27 cellular contexts compared by ENCODE assay signal in genomic region chr3:139317660-139318430, GRCh38. TPM values are rescaled to one million over a fixed set of nuclear protein-coding genes. Genes with fewer than 3 reads are reported as not detected.
DNase-seq lines count a peak whose midpoint lies in the region; ATAC-seq, FAIRE-seq and TF ChIP-seq lines count a peak whose summit lies in the region.
"Had no signal": no experiment of that assay in that cellular context is flagged by ENCODE, and none has a peak within 500 bp of the region (broad histone marks: within the 10 kb centered on the region; RNA-seq: fewer than 3 reads in every experiment).

No MANE protein-coding gene starts in this region.

- 76% methylated on average over 3 of the region's 8 CpGs for WGBS in K562 (ENCODE audit: insufficient coverage, low coverage, missing lambda C conversion rate)
- WGBS in HepG2 (ENCODE audit: low lambda C conversion rate) = 0% methylated on average over 1 of the region's 8 CpGs

- H3K36me3 ChIP-seq in K562 (ENCODE audit: control insufficient read depth, insufficient read depth, low read length) (no peaks in the 10 kb centered on the region), HepG2 (replicated peaks in 1 of 2; ENCODE audit: control insufficient read depth in 1 of 2, insufficient read depth in 2 of 2, low read length in 2 of 2) (no peaks in the 10 kb centered on the region), uterus (no peaks in the 10 kb centered on the region)
- H3K36me3 ChIP-seq: cardiac muscle cell, heart left ventricle, spleen, WERI-Rb-1 had no signal

- CTCF ChIA-PET in K562 (lab: Yijun Ruan, JAX; ENCODE audit: low intra/inter-chr PET ratio) (no interaction called here), HepG2 (lab: Yijun Ruan, JAX; ENCODE audit: low intra/inter-chr PET ratio, low total read pairs) (no interaction called here)

- H3K36me3 Mint-ChIP-seq in natural killer cell treated with Interleukin-12 subunit alpha and Interleukin-12 subunit beta and Interleukin-15 and Interleukin-18, amount 100 ng/mL, for 72 hours = no peaks in the 10 kb centered on the region
- H3K36me3 Mint-ChIP-seq in natural killer cell = no peaks in the 10 kb centered on the region
- H3K36me3 Mint-ChIP-seq: memory B cell; stimulated activated memory B cell treated with anti-CD40 and anti-IgM and Interleukin-4, amounts not matched to agents 10 μg/mL and 1 μg/mL and 100 μg/mL, for 72 hours had no signal

- TF ChIP-seq CTCF in natural killer cell (IDR thresholded peaks at IDR 0.05) (no peak), K562 (IDR thresholded peaks at IDR 0.05 in 2 of 3, conservative IDR thresholded peaks at IDR 0.05 in 1 of 3; ENCODE audit: insufficient read depth in 2 of 3, low read depth in 1 of 3, low read length in 3 of 3) (no peak), HepG2 (CRISPR knock-in tag; IDR thresholded peaks at IDR 0.05) (no peak), coronary artery (IDR thresholded peaks at IDR 0.05) (no peak), uterus (IDR thresholded peaks at IDR 0.05) (no peak)

- no peak overlapping the region for H3K27ac Mint-ChIP-seq in natural killer cell treated with Interleukin-12 subunit alpha and Interleukin-12 subunit beta and Interleukin-15 and Interleukin-18, amount 100 ng/mL, for 72 hours
- no peak overlapping the region for H3K27ac Mint-ChIP-seq in natural killer cell
- H3K27ac Mint-ChIP-seq: activated T-helper 1 cell treated with anti-CD3 and anti-CD28 coated beads, Interleukin-12 subunit alpha, Interleukin-12 subunit beta, Interleukin-2, Interleukin-4 antibody, amounts not matched to agents 30 ng/mL and 10 ng/mL and 1 ng/mL, durations not matched to agents 14 hours and 24 hours and 36 hours; B cell; memory B cell; stimulated activated memory B cell treated with anti-CD40 and anti-IgM and Interleukin-4, amounts not matched to agents 10 μg/mL and 1 μg/mL and 100 μg/mL, for 72 hours had no signal

- H3K27me3 ChIP-seq in K562 (ENCODE audit: control insufficient read depth in 2 of 2, insufficient read depth in 2 of 2, low read length in 2 of 2) (no peaks in the 10 kb centered on the region), HepG2 (ENCODE audit: control insufficient read depth in 1 of 2, insufficient read depth in 2 of 2, low read length in 2 of 2) (no peaks in the 10 kb centered on the region; a peak in 1 of 5 replicates), uterus (no peaks in the 10 kb centered on the region)

- intact Hi-C loops in natural killer cell (cut with micrococcal nuclease) = no loop called here
- intact Hi-C loops in K562 (cut with micrococcal nuclease) = no loop called here
- intact Hi-C loops in HepG2 (cut with micrococcal nuclease; ENCODE audit: unreplicated experiment) = no loop called here
- intact Hi-C loops in uterus (cut with DNase I; ENCODE audit: low total_unique reads) = no loop called here

- H3K4me3 Mint-ChIP-seq in natural killer cell treated with Interleukin-12 subunit alpha and Interleukin-12 subunit beta and Interleukin-15 and Interleukin-18, amount 100 ng/mL, for 72 hours = no peak overlapping the region
- no peak overlapping the region for H3K4me3 Mint-ChIP-seq in natural killer cell
- H3K4me3 Mint-ChIP-seq: activated T-helper 1 cell treated with anti-CD3 and anti-CD28 coated beads, Interleukin-12 subunit alpha, Interleukin-12 subunit beta, Interleukin-2, Interleukin-4 antibody, amounts not matched to agents 30 ng/mL and 10 ng/mL and 1 ng/mL, durations not matched to agents 14 hours and 24 hours and 36 hours; B cell; memory B cell; stimulated activated memory B cell treated with anti-CD40 and anti-IgM and Interleukin-4, amounts not matched to agents 10 μg/mL and 1 μg/mL and 100 μg/mL, for 72 hours had no signal

- no peak overlapping the region for H3K4me3 ChIP-seq in K562
- no peak overlapping the region for H3K4me3 ChIP-seq in HepG2 (replicated peaks in 1 of 3; ENCODE audit: insufficient read depth in 1 of 3, low read depth in 2 of 3, low read length in 3 of 3)
- H3K4me3 ChIP-seq in coronary artery = no peak overlapping the region
- H3K4me3 ChIP-seq in uterus = no peak overlapping the region
- H3K4me3 ChIP-seq: cardiac muscle cell, GM12878, heart left ventricle, spleen had no signal

- no peaks in the 10 kb centered on the region for H3K9me1 ChIP-seq in K562 (ENCODE audit: control insufficient read depth, insufficient read depth, low read length)

- TF ChIP-seq RAD21 in K562 (CRISPR knock-in tag; conservative IDR thresholded peaks at IDR 0.05 in 1 of 2, IDR thresholded peaks at IDR 0.05 in 1 of 2) = no peak
- no peak for TF ChIP-seq RAD21 in HepG2 (CRISPR knock-in tag; IDR thresholded peaks at IDR 0.05)

- peak; percentile 32 for DNase-seq in natural killer cell treated with Interleukin-12 subunit alpha and Interleukin-12 subunit beta and Interleukin-15 and Interleukin-18, amount 100 ng/mL, for 72 hours (ENCODE audit: low spot score)
- DNase-seq in natural killer cell = no peak
- DNase-seq in K562 (ENCODE audit: extremely low read depth in 1 of 4, low spot score in 3 of 4) = peak; percentile 67 to 76 (median 69)
- no peak for DNase-seq in HepG2 (ENCODE audit: low spot score)
- no peak for DNase-seq in coronary artery (ENCODE audit: low spot score)
- DNase-seq in uterus = no peak
- DNase-seq: activated naive CD4-positive, alpha-beta T cell treated with anti-CD3 and anti-CD28 coated beads, Interleukin-2, amount 50 U/mL, for 16 hours; heart left ventricle; left cardiac atrium; MM.1S; NCI-H2171 treated with DMSO at 0.1 percent for 48 hours; NCI-H524 treated with DMSO at 0.1 percent for 48 hours; occipital lobe; RPMI8226; spleen; stimulated activated CD4-positive, alpha-beta T cell treated with anti-CD3 and anti-CD28 coated beads, Interleukin-4, amount 100 ng/mL, for 1 hour; T-helper 9 cell; WERI-Rb-1 had no signal

- H3K79me2 ChIP-seq in K562 (ENCODE audit: control insufficient read depth, insufficient read depth, low read length) (no peaks in the 10 kb centered on the region), HepG2 (ENCODE audit: insufficient read depth, low read length) (no peaks in the 10 kb centered on the region)

- FAIRE-seq in K562 (lab: Jason Lieb, UNC) (peak; percentile 81), HepG2 (lab: Jason Lieb, UNC) (no peak)
- FAIRE-seq: endometrium, GM12878 had no signal

- peaks cover 38 to 56% of the 10 kb centered on the region in 2 experiments for H3K4me1 ChIP-seq in K562 (replicated peaks in 1 of 2; ENCODE audit: control insufficient read depth in 2 of 2, insufficient read depth in 2 of 2, low read length in 2 of 2)
- no peaks in the 10 kb centered on the region for H3K4me1 ChIP-seq in HepG2 (ENCODE audit: insufficient read depth, low read length)
- no peaks in the 10 kb centered on the region for H3K4me1 ChIP-seq in uterus
- H3K4me1 ChIP-seq: spleen had no signal

- H3K9ac ChIP-seq in K562 (ENCODE audit: insufficient read depth in 1 of 2, low read depth in 2 of 2, low read length in 2 of 2) (peak overlapping the region in 1 of 2 experiments; percentile 72; a peak in 2 of 4 replicates), HepG2 (ENCODE audit: insufficient read depth, low read depth, low read length) (no peak overlapping the region)

- no peak for TF ChIP-seq POLR2A in K562 (conservative IDR thresholded peaks at IDR 0.05)
- TF ChIP-seq POLR2A in HepG2 (IDR thresholded peaks at IDR 0.05; ENCODE audit: insufficient read depth in 1 of 2, low read depth in 2 of 2, low read length in 2 of 2) = no peak
- TF ChIP-seq POLR2A in uterus (IDR thresholded peaks at IDR 0.05) = no peak

- H2AFZ ChIP-seq in K562 (ENCODE audit: low read depth, low read length) (peak overlapping the region; percentile 11; the same call in 1 of the 2 replicates), HepG2 (ENCODE audit: low read length) (no peak overlapping the region)

- POLR2A ChIA-PET in K562 (lab: Yijun Ruan, JAX) = interaction anchor here (0.9 to 1.4 kb wide), 3 partner anchors 11 to 19 kb away, joined by 3 to 5 read pairs (median 4); no protein-coding TSS in a partner anchor
- POLR2A ChIA-PET in HepG2 (lab: Yijun Ruan, JAX) = no interaction called here

- peaks cover 30 to 36% of the 10 kb centered on the region in 2 donors for H3K27me3 Mint-ChIP-seq in natural killer cell treated with Interleukin-12 subunit alpha and Interleukin-12 subunit beta and Interleukin-15 and Interleukin-18, amount 100 ng/mL, for 72 hours
- H3K27me3 Mint-ChIP-seq in natural killer cell (ENCODE audit: low read depth in 2 of 2) = peaks cover 25 to 32% of the 10 kb centered on the region in 2 donors

- ATAC-seq in natural killer cell treated with Interleukin-12 subunit alpha and Interleukin-12 subunit beta and Interleukin-15 and Interleukin-18, amount 100 ng/mL, for 72 hours = no peak
- ATAC-seq in natural killer cell (no peak), K562 (peak; percentile 66), HepG2 (no peak), GM21717 (IDR thresholded peaks at IDR 0.05; ENCODE audit: unreplicated experiment) (no peak), HG02610 (IDR thresholded peaks at IDR 0.05; ENCODE audit: unreplicated experiment) (no peak)
- ATAC-seq: GM12878; left cardiac atrium; stimulated activated memory B cell treated with anti-CD40 and anti-IgM and Interleukin-4, amounts not matched to agents 10 μg/mL and 1 μg/mL and 100 μg/mL, for 72 hours had no signal

- no peak overlapping the region; the same call in 1 of the 2 replicates for H3K4me2 ChIP-seq in K562 (ENCODE audit: insufficient read depth, low read length)
- H3K4me2 ChIP-seq in HepG2 (ENCODE audit: low read depth, low read length) = no peak overlapping the region

- no peaks in the 10 kb centered on the region for H3K4me1 Mint-ChIP-seq in natural killer cell treated with Interleukin-12 subunit alpha and Interleukin-12 subunit beta and Interleukin-15 and Interleukin-18, amount 100 ng/mL, for 72 hours (ENCODE audit: low read depth in 2 of 2)
- no peaks in the 10 kb centered on the region for H3K4me1 Mint-ChIP-seq in natural killer cell
- H3K4me1 Mint-ChIP-seq: B cell; stimulated activated memory B cell treated with anti-CD40 and anti-IgM and Interleukin-4, amounts not matched to agents 10 μg/mL and 1 μg/mL and 100 μg/mL, for 72 hours had no signal

- in situ Hi-C loops in K562 (cut with MboI) = no loop called here
- in situ Hi-C loops in HepG2 (cut with HindIII; ENCODE audit: extremely low pct_ligation_motif_present, low pct_unique_long_range_greater_than_20kb) = no loop called here

- no TSS peak for BruUV-seq in K562 (replicated peaks; lab: Mats Ljungman, UMichigan)
- BruUV-seq in HepG2 (replicated peaks; lab: Mats Ljungman, UMichigan) = no TSS peak

- H3K27ac ChIP-seq in K562 (ENCODE audit: extremely low read depth, low read depth, low read length) (no peak overlapping the region), HepG2 (ENCODE audit: extremely low read length, insufficient read depth, low read length) (no peak overlapping the region), coronary artery (no peak overlapping the region), uterus (no peak overlapping the region)
- H3K27ac ChIP-seq: cardiac muscle cell, heart left ventricle, spleen, WERI-Rb-1 had no signal

- H4K20me1 ChIP-seq in K562 (replicated peaks; ENCODE audit: control insufficient read depth, insufficient read depth, low read length) (no peaks in the 10 kb centered on the region), HepG2 (ENCODE audit: insufficient read depth, low read length) (no peaks in the 10 kb centered on the region)

- H3K9me3 ChIP-seq in K562 (replicated peaks; ENCODE audit: control insufficient read depth, insufficient read depth, low read depth, low read length) (no peaks in the 10 kb centered on the region), HepG2 (ENCODE audit: low read length) (no peaks in the 10 kb centered on the region), uterus (no peaks in the 10 kb centered on the region)
- H3K9me3 ChIP-seq: heart left ventricle, spleen had no signal

- no peaks in the 10 kb centered on the region for H3K9me3 Mint-ChIP-seq in natural killer cell treated with Interleukin-12 subunit alpha and Interleukin-12 subunit beta and Interleukin-15 and Interleukin-18, amount 100 ng/mL, for 72 hours
- no peaks in the 10 kb centered on the region for H3K9me3 Mint-ChIP-seq in natural killer cell
- H3K9me3 Mint-ChIP-seq: activated T-helper 1 cell treated with anti-CD3 and anti-CD28 coated beads, Interleukin-12 subunit alpha, Interleukin-12 subunit beta, Interleukin-2, Interleukin-4 antibody, amounts not matched to agents 30 ng/mL and 10 ng/mL and 1 ng/mL, durations not matched to agents 14 hours and 24 hours and 36 hours; memory B cell; stimulated activated memory B cell treated with anti-CD40 and anti-IgM and Interleukin-4, amounts not matched to agents 10 μg/mL and 1 μg/mL and 100 μg/mL, for 72 hours had no signal

- no peak for TF ChIP-seq EP300 in K562 (IDR thresholded peaks at IDR 0.05; ENCODE audit: low read length)
- TF ChIP-seq EP300 in HepG2 (IDR thresholded peaks at IDR 0.05; ENCODE audit: low read depth in 2 of 2, low read length in 2 of 2) = no peak
- no peak for TF ChIP-seq EP300 in HepG2 (CRISPR knock-in tag; IDR thresholded peaks at IDR 0.05; ENCODE audit: borderline replicate concordance)

RNA-seq across cellular contexts. Expression of gene MRPS22, which starts 26.0 kb away (rescaled TPM):
- 10 to 100 TPM; 40.9 to 46.6 TPM for total RNA-seq in natural killer cell treated with Interleukin-12 subunit alpha and Interleukin-12 subunit beta and Interleukin-15 and Interleukin-18, amount 100 ng/mL, for 72 hours
- total RNA-seq in natural killer cell (10 to 100 TPM; 32.4 to 39.1 (median 35.3) TPM), K562 (2014; rRNA removed) (193 and 237 TPM in 2 replicates), K562 (2014; rRNA removed; fragmentation: Illumina TruSeq; extraction: Trizol) (202 and 232 TPM in 2 replicates), K562 (2015; rRNA removed; fragmentation: Illumina TruSeq; extraction: Trizol) (216 and 229 TPM in 2 replicates), K562 (2021) (148 and 159 TPM in 2 replicates), HepG2 (2016; rRNA removed; fragmentation: Illumina TruSeq; extraction: Trizol) (113 and 139 TPM in 2 replicates), uterus (100 to 1,000 TPM in 1 of 4 donors, 10 to 100 TPM in 3; 47.8 to 118 (median 76.5) TPM)
- 38.6 and 79.2 TPM in 2 replicates for total RNA-seq in K562 (2011; cell fraction: chromatin; rRNA removed; ENCODE audit: low replicate concordance)
- 28.6 and 29.9 TPM in 2 replicates for total RNA-seq in K562 (2011; cell fraction: nucleolus; rRNA removed)
- 45.2 and 53.5 TPM in 2 replicates for total RNA-seq in K562 (2011; cell fraction: nucleoplasm; rRNA removed)
- polyA plus RNA-seq in K562 (2011; rRNA removed) (131 and 189 TPM in 2 replicates), K562 (2014; fragmentation: Illumina TruSeq; extraction: Trizol) (197 and 219 TPM in 2 replicates), K562 (2014; fragmentation: Nextera tagmentation; extraction: Ambion mirVana) (100 to 1,000 TPM; 330 to 397 TPM), K562 (2014; rRNA removed) (233 and 261 TPM in 2 replicates), HepG2 (2011; rRNA removed) (37.8 and 52.7 TPM in 2 replicates)
- polyA plus RNA-seq in K562 (2011; cell fraction: cytosol; rRNA removed) = 101 TPM in 2 replicates
- 42.1 and 51.3 TPM in 2 replicates for polyA plus RNA-seq in K562 (2011; cell fraction: nucleus; rRNA removed)
- 100 and 122 TPM in 2 replicates for polyA plus RNA-seq in K562 (2012)
- 157 and 168 TPM in 2 replicates for polyA minus RNA-seq in K562 (2011; rRNA and poly(A)+ RNA removed)
- polyA minus RNA-seq in K562 (2011; cell fraction: cytosol; rRNA and poly(A)+ RNA removed) = 36.2 and 63.4 TPM in 2 replicates
- 37.8 and 82.5 TPM in 2 replicates for polyA minus RNA-seq in K562 (2011; cell fraction: nucleus; rRNA and poly(A)+ RNA removed)
- total RNA-seq in HepG2 (2016; cell fraction: cytosol; rRNA removed; fragmentation: Illumina TruSeq; extraction: Trizol; ENCODE audit: low read depth) = 38.6 and 46.4 TPM in 2 replicates
- total RNA-seq in HepG2 (2016; cell fraction: insoluble cytoplasmic fraction; rRNA removed; fragmentation: Illumina TruSeq; extraction: Trizol) = 114 and 134 TPM in 2 replicates
- 49.5 and 56.4 TPM in 2 replicates for total RNA-seq in HepG2 (2016; cell fraction: membrane; rRNA removed; fragmentation: Illumina TruSeq; extraction: Trizol)
- total RNA-seq in HepG2 (2016; cell fraction: nucleus; rRNA removed; fragmentation: Illumina TruSeq; extraction: Trizol) = 67.5 and 73.1 TPM in 2 replicates
- polyA plus RNA-seq in HepG2 (2011; cell fraction: cytosol; rRNA removed) = 42.9 and 45.8 TPM in 2 replicates
- polyA plus RNA-seq in HepG2 (2011; cell fraction: nucleus; rRNA removed) = 21.9 and 27.2 TPM in 2 replicates
- polyA plus RNA-seq in HepG2 (2012) = 40.4 and 53.7 TPM in 2 replicates
- 38.9 and 39.2 TPM in 2 replicates for polyA plus RNA-seq in HepG2 (2016; cell fraction: cytosol; fragmentation: Illumina TruSeq; extraction: Trizol; ENCODE audit: low read depth)
- 121 and 130 TPM in 2 replicates for polyA plus RNA-seq in HepG2 (2016; cell fraction: insoluble cytoplasmic fraction; fragmentation: Illumina TruSeq; extraction: Trizol; ENCODE audit: low read depth)
- polyA plus RNA-seq in HepG2 (2016; cell fraction: membrane; fragmentation: Illumina TruSeq; extraction: Trizol; ENCODE audit: low read depth) = 40.0 and 46.6 TPM in 2 replicates
- 70.7 and 73.3 TPM in 2 replicates for polyA plus RNA-seq in HepG2 (2016; cell fraction: nucleus; fragmentation: Illumina TruSeq; extraction: Trizol; ENCODE audit: insufficient read depth, low read depth)
- 13.0 and 15.3 TPM in 2 replicates for polyA minus RNA-seq in HepG2 (2011; rRNA and poly(A)+ RNA removed; ENCODE audit: low replicate concordance)
- 20.8 and 25.8 TPM in 2 replicates for polyA minus RNA-seq in HepG2 (2011; cell fraction: cytosol; rRNA and poly(A)+ RNA removed)
- polyA minus RNA-seq in HepG2 (2011; cell fraction: nucleus; rRNA and poly(A)+ RNA removed) = 64.6 and 72.1 TPM in 2 replicates

Comparison
In these comparisons a context has a peak if more than half of its experiments do, and no peak if none do; other contexts are left out.
1. DNase-seq: peak in natural killer cell treated with Interleukin-12 subunit alpha and Interleukin-12 subunit beta and Interleukin-15 and Interleukin-18, amount 100 ng/mL, for 72 hours (single experiment) and K562 (4 of 4); none in natural killer cell (single experiment), HepG2 (single experiment), coronary artery (single experiment) and uterus (0 of 2).